ENCODE assay signal across 14 cellular contexts in genomic region chr11:121933294-121933693, GRCh38.
DNase-seq lines count a peak whose midpoint lies in the region; ATAC-seq and TF ChIP-seq lines count a peak whose summit lies in the region.
"Had no signal": no experiment of that assay in that cellular context is flagged by ENCODE, and none has a peak within 500 bp of the region (broad histone marks: within the 10 kb centered on the region; RNA-seq: fewer than 3 reads in every experiment).

No MANE protein-coding gene starts in this region.

- peak; percentile 45 for DNase-seq in activated CD4-positive, alpha-beta T cell treated with anti-CD3 and anti-CD28 coated beads, Interleukin-2, amount 10 ng/mL, durations not matched to agents 24 days and 14 days
- DNase-seq in activated CD4-positive, alpha-beta T cell treated with anti-CD3 and anti-CD28 coated beads, Interleukin-2, amount 50 U/mL, for 1 hour = no peak
- DNase-seq in PC-3 (no peak), esophagus muscularis mucosa (ENCODE audit: extremely low spot score) (peak; percentile 77), retina (peak; percentile 5), SKM-1 (lab: John Stamatoyannopoulos, UW; ENCODE audit: unreplicated experiment) (no peak)
- no peak for DNase-seq in stimulated activated CD4-positive, alpha-beta T cell treated with anti-CD3 and anti-CD28 coated beads, Interleukin-1b, Interleukin-23, amount 100 ng/mL, for 48 hours
- DNase-seq: AML-193; CD4-positive, CD25-positive, alpha-beta regulatory T cell had no signal

- no peaks in the 10 kb centered on the region for H3K79me2 ChIP-seq in PC-3 (ENCODE audit: low read length)

- peak overlapping the region; percentile 48 for H3K27ac ChIP-seq in PC-3 (ENCODE audit: low read length)
- no peak overlapping the region for H3K27ac ChIP-seq in esophagus muscularis mucosa (replicated peaks in 1 of 4)
- H3K27ac ChIP-seq: 22Rv1; BLaER1 treated with 17β-estradiol and CSF1 and Interleukin-3, amounts not matched to agents 10 nM and 100 nM; HL-60 had no signal

- H3K36me3 Mint-ChIP-seq in activated CD4-positive, alpha-beta T cell treated with anti-CD3 and anti-CD28 coated beads, Interleukin-2, amount 10 ng/mL, durations not matched to agents 24 days and 14 days (ENCODE audit: low read depth) = no peaks in the 10 kb centered on the region
- H3K36me3 Mint-ChIP-seq: CD4-positive, CD25-positive, alpha-beta regulatory T cell had no signal

- no peaks in the 10 kb centered on the region for H4K20me1 ChIP-seq in PC-3 (ENCODE audit: low read length)
- H4K20me1 ChIP-seq: BLaER1 treated with 17β-estradiol and CSF1 and Interleukin-3, amounts not matched to agents 10 nM and 100 nM had no signal

- TF ChIP-seq CTCF in PC-3 (conservative IDR thresholded peaks at IDR 0.05; ENCODE audit: low read depth, low read length) (no peak), esophagus muscularis mucosa (IDR thresholded peaks at IDR 0.05) (no peak)

- H3K4me3 Mint-ChIP-seq in activated CD4-positive, alpha-beta T cell treated with anti-CD3 and anti-CD28 coated beads, Interleukin-2, amount 10 ng/mL, durations not matched to agents 24 days and 14 days = no peak overlapping the region
- H3K4me3 Mint-ChIP-seq: CD4-positive, CD25-positive, alpha-beta regulatory T cell had no signal

- H3K27me3 Mint-ChIP-seq in activated CD4-positive, alpha-beta T cell treated with anti-CD3 and anti-CD28 coated beads, Interleukin-2, amount 10 ng/mL, durations not matched to agents 24 days and 14 days = peaks cover 7% of the 10 kb centered on the region

- peak overlapping the region; percentile 34 for H3K4me2 ChIP-seq in PC-3 (ENCODE audit: low read length)
- H3K4me2 ChIP-seq: BLaER1 treated with 17β-estradiol and CSF1 and Interleukin-3, amounts not matched to agents 10 nM and 100 nM had no signal

- 97% methylated on average over 8 of the region's 8 CpGs for WGBS in esophagus muscularis mucosa

- no peaks in the 10 kb centered on the region for H3K4me1 Mint-ChIP-seq in activated CD4-positive, alpha-beta T cell treated with anti-CD3 and anti-CD28 coated beads, Interleukin-2, amount 10 ng/mL, durations not matched to agents 24 days and 14 days
- H3K4me1 Mint-ChIP-seq: CD4-positive, CD25-positive, alpha-beta regulatory T cell had no signal

- no peak overlapping the region for H3K9ac ChIP-seq in PC-3 (ENCODE audit: low read length)
- H3K9ac ChIP-seq: BLaER1 treated with 17β-estradiol and CSF1 and Interleukin-3, amounts not matched to agents 10 nM and 100 nM had no signal

- CTCF ChIA-PET in PC-3 (lab: Charles Lee) = no interaction called here

- ATAC-seq in PC-3 (no peak), GM21717 (IDR thresholded peaks at IDR 0.05; ENCODE audit: unreplicated experiment) (no peak)
- ATAC-seq: HCT116 had no signal

- H3K9me3 ChIP-seq in PC-3 (ENCODE audit: low read length) = no peaks in the 10 kb centered on the region
- no peaks in the 10 kb centered on the region for H3K9me3 ChIP-seq in esophagus muscularis mucosa
- H3K9me3 ChIP-seq: BLaER1 treated with 17β-estradiol and CSF1 and Interleukin-3, amounts not matched to agents 10 nM and 100 nM had no signal

- H3K36me3 ChIP-seq in PC-3 (ENCODE audit: low read depth, low read length) (no peaks in the 10 kb centered on the region), esophagus muscularis mucosa (no peaks in the 10 kb centered on the region)
- H3K36me3 ChIP-seq: BLaER1 treated with 17β-estradiol and CSF1 and Interleukin-3, amounts not matched to agents 10 nM and 100 nM had no signal

- TF ChIP-seq POLR2A in esophagus muscularis mucosa (IDR thresholded peaks at IDR 0.05; ENCODE audit: low read depth) = no peak

- H3K9me3 Mint-ChIP-seq in activated CD4-positive, alpha-beta T cell treated with anti-CD3 and anti-CD28 coated beads, Interleukin-2, amount 10 ng/mL, durations not matched to agents 24 days and 14 days = no peaks in the 10 kb centered on the region
- H3K9me3 Mint-ChIP-seq: CD4-positive, CD25-positive, alpha-beta regulatory T cell had no signal

- intact Hi-C loops in activated CD4-positive, alpha-beta T cell treated with anti-CD3 and anti-CD28 coated beads, Interleukin-2, amount 10 ng/mL, durations not matched to agents 24 days and 14 days (cut with micrococcal nuclease) = no loop called here
- intact Hi-C loops in PC-3 (cut with micrococcal nuclease) = no loop called here
- intact Hi-C loops in esophagus muscularis mucosa (cut with DNase I) = no loop called here

- H3K4me1 ChIP-seq in PC-3 (ENCODE audit: insufficient read depth, low read length) = peaks cover 51% of the 10 kb centered on the region
- peaks cover 8 to 28% (median 18%) of the 10 kb centered on the region in 4 donors for H3K4me1 ChIP-seq in esophagus muscularis mucosa

- H2AFZ ChIP-seq in PC-3 (ENCODE audit: low read length) = no peak overlapping the region

- peaks cover 6% of the 10 kb centered on the region for H3F3A ChIP-seq in PC-3 (ENCODE audit: low read length, unreplicated experiment)

- H3K27ac Mint-ChIP-seq in activated CD4-positive, alpha-beta T cell treated with anti-CD3 and anti-CD28 coated beads, Interleukin-2, amount 10 ng/mL, durations not matched to agents 24 days and 14 days = no peak overlapping the region
- H3K27ac Mint-ChIP-seq: CD4-positive, CD25-positive, alpha-beta regulatory T cell had no signal

- BruUV-seq in PC-3 (replicated peaks; lab: Mats Ljungman, UMichigan) = no TSS peak

- H3K27me3 ChIP-seq in PC-3 (ENCODE audit: low read length) (no peaks in the 10 kb centered on the region), esophagus muscularis mucosa (no peaks in the 10 kb centered on the region)
- H3K27me3 ChIP-seq: BLaER1 treated with 17β-estradiol and CSF1 and Interleukin-3, amounts not matched to agents 10 nM and 100 nM had no signal

- no peaks in the 10 kb centered on the region for H3K9me2 ChIP-seq in PC-3 (replicated peaks; ENCODE audit: low read length)

- H3K4me3 ChIP-seq in PC-3 (ENCODE audit: low read length) (no peak overlapping the region), esophagus muscularis mucosa (no peak overlapping the region)
- H3K4me3 ChIP-seq: BLaER1 treated with 17β-estradiol and CSF1 and Interleukin-3, amounts not matched to agents 10 nM and 100 nM had no signal

- TF ChIP-seq EP300 in esophagus muscularis mucosa (IDR thresholded peaks at IDR 0.05) = no peak

- POLR2A ChIA-PET in PC-3 (lab: Charles Lee; ENCODE audit: unreplicated experiment) = no interaction called here

Comparison
In these comparisons a context has a peak if more than half of its experiments do, and no peak if none do; other contexts are left out.
1. DNase-seq: peak in activated CD4-positive, alpha-beta T cell treated with anti-CD3 and anti-CD28 coated beads, Interleukin-2, amount 10 ng/mL, durations not matched to agents 24 days and 14 days (single experiment), esophagus muscularis mucosa (single experiment) and retina (single experiment); none in activated CD4-positive, alpha-beta T cell treated with anti-CD3 and anti-CD28 coated beads, Interleukin-2, amount 50 U/mL, for 1 hour (single experiment), PC-3 (single experiment), SKM-1 (single experiment) and stimulated activated CD4-positive, alpha-beta T cell treated with anti-CD3 and anti-CD28 coated beads, Interleukin-1b, Interleukin-23, amount 100 ng/mL, for 48 hours (single experiment).